In genomic region chr17:78268960-78269892, GRCh38 we compare ENCODE assay signal across 11 cellular contexts. TPM values are rescaled to one million over a fixed set of nuclear protein-coding genes. Genes with fewer than 3 reads are reported as not detected.
DNase-seq lines count a peak whose midpoint lies in the region; ATAC-seq and TF ChIP-seq lines count a peak whose summit lies in the region.
"Had no signal": no experiment of that assay in that cellular context is flagged by ENCODE, and none has a peak within 500 bp of the region (broad histone marks: within the 10 kb centered on the region; RNA-seq: fewer than 3 reads in every experiment).

No MANE protein-coding gene starts in this region.

- peak; percentile 43; the same call in 1 of the 2 replicates for ATAC-seq in Panc1
- ATAC-seq in GM19023 (IDR thresholded peaks at IDR 0.05; ENCODE audit: unreplicated experiment): no peak
- ATAC-seq: body of pancreas had no signal

- intact Hi-C loops in Panc1 (cut with micrococcal nuclease; ENCODE audit: unreplicated experiment): no loop called here
- intact Hi-C loops in sigmoid colon (cut with DNase I): no loop called here

- H3K79me2 ChIP-seq in osteoblast (ENCODE audit: insufficient read depth, low read length): no peaks in the 10 kb centered on the region

- no peak overlapping the region for H2AFZ ChIP-seq in osteoblast (ENCODE audit: low read length)

- DNase-seq in H4 (ENCODE audit: low spot score) (peak; percentile 81), Panc1 (ENCODE audit: low read depth, low spot score) (no peak), fibroblast of pulmonary artery (ENCODE audit: low read depth) (peak; percentile 84), osteoblast (ENCODE audit: insufficient read length, low spot score, missing footprints) (peak; percentile 78), sigmoid colon (no peak)
- DNase-seq in activated CD4-positive, alpha-beta T cell treated with anti-CD3 and anti-CD28 coated beads, Interleukin-2, amount 50 U/mL, for 4 hours: no peak
- DNase-seq: esophagus squamous epithelium had no signal

- POLR2A ChIA-PET in Panc1 (lab: Charles Lee): interaction anchor here (0.5 kb wide), 2 partner anchors 70 to 86 kb away, joined by 3 to 4 read pairs; no protein-coding TSS in a partner anchor

- H3K9me3 ChIP-seq in Panc1 (ENCODE audit: control insufficient read depth, insufficient read depth, low read depth, low read length): no peaks in the 10 kb centered on the region
- H3K9me3 ChIP-seq in osteoblast (ENCODE audit: low read depth, low read length): no peaks in the 10 kb centered on the region
- H3K9me3 ChIP-seq in sigmoid colon: no peaks in the 10 kb centered on the region
- H3K9me3 ChIP-seq: body of pancreas, esophagus squamous epithelium had no signal

- H3K4me2 ChIP-seq in osteoblast (ENCODE audit: insufficient read depth, low read length): no peak overlapping the region

- H3K36me3 ChIP-seq in Panc1 (ENCODE audit: control insufficient read depth, insufficient read depth, low read length) (no peaks in the 10 kb centered on the region), osteoblast (ENCODE audit: insufficient read depth, low read length) (no peaks in the 10 kb centered on the region), sigmoid colon (no peaks in the 10 kb centered on the region)
- H3K36me3 ChIP-seq: esophagus squamous epithelium had no signal

- CTCF ChIA-PET in Panc1 (lab: Charles Lee): interaction anchor here (0.6 to 1.8 kb wide), 6 partner anchors 13 to 311 kb away, joined by 3 to 8 read pairs (median 4); partner anchors contain the start of gene TNRC6C

- H4K20me1 ChIP-seq in osteoblast (ENCODE audit: insufficient read depth, low read length): no peaks in the 10 kb centered on the region

- TF ChIP-seq POLR2A in sigmoid colon (IDR thresholded peaks at IDR 0.05): no peak

- H3K27ac ChIP-seq in Panc1 (ENCODE audit: low read length) (0 out of 2 replicates have a peak overlapping the region, but pooled peaks have one; percentile 17), osteoblast (ENCODE audit: low read depth, low read length) (no peak overlapping the region), sigmoid colon (no peak overlapping the region)
- H3K27ac ChIP-seq: body of pancreas, esophagus squamous epithelium had no signal

- H3K27me3 ChIP-seq in Panc1 (ENCODE audit: control insufficient read depth, insufficient read depth, low read length) (no peaks in the 10 kb centered on the region), osteoblast (ENCODE audit: insufficient read depth, low read length) (peaks cover 49% of the 10 kb centered on the region), sigmoid colon (peaks cover 3 to 43% (median 26%) of the 10 kb centered on the region in 3 donors)
- H3K27me3 ChIP-seq: body of pancreas had no signal

- TF ChIP-seq CTCF in Panc1 (IDR thresholded peaks at IDR 0.05) (no peak), fibroblast of pulmonary artery (IDR thresholded peaks at IDR 0.05; ENCODE audit: low read length, missing control alignments) (no peak), osteoblast (IDR thresholded peaks at IDR 0.05; ENCODE audit: extremely low read depth, low read depth, low read length) (no peak), sigmoid colon (IDR thresholded peaks at IDR 0.05) (no peak)

- H3K4me1 ChIP-seq in Panc1 (ENCODE audit: control insufficient read depth, insufficient read depth, low read length) (peaks cover 35% of the 10 kb centered on the region), osteoblast (ENCODE audit: insufficient read depth, low read length) (no peaks in the 10 kb centered on the region), sigmoid colon (peaks cover 0 to 5% (median 0%) of the 10 kb centered on the region in 4 donors)

- no TSS peak for BruUV-seq in Panc1 (replicated peaks; lab: Mats Ljungman, UMichigan)

- H3K4me3 ChIP-seq in Panc1 (ENCODE audit: low read depth in 2 of 2, low read length in 2 of 2) (no peak overlapping the region), fibroblast of pulmonary artery (replicated peaks; ENCODE audit: low read depth, low read length) (no peak overlapping the region), osteoblast (ENCODE audit: insufficient read depth, low read length) (no peak overlapping the region), sigmoid colon (no peak overlapping the region)
- H3K4me3 ChIP-seq: body of pancreas, esophagus squamous epithelium had no signal

- TF ChIP-seq EP300 in sigmoid colon (IDR thresholded peaks at IDR 0.05): no peak

- WGBS in sigmoid colon, 2 donors: 44 to 60% methylated on average over 34 of the region's 34 CpGs

- in situ Hi-C loops in Panc1 (cut with HindIII; ENCODE audit: low pct_unique_long_range_greater_than_20kb, low sequenced_read_pairs): no loop called here

RNA-seq across cellular contexts. Expression of gene TMEM235, which starts 37.8 kb away (rescaled TPM):
- total RNA-seq in H4 (2014; rRNA removed; shearing (Covaris generic)): not detected in 2 replicates
- not detected for total RNA-seq in Panc1 (2021; ENCODE audit: unreplicated experiment)
- polyA plus RNA-seq in Panc1 (2012; ENCODE audit: insufficient read length): not detected
- not detected in 2 replicates for total RNA-seq in osteoblast
- not detected for total RNA-seq in sigmoid colon
- under 1 TPM in 1 of 3 donors, not detected in 2; 0.04 TPM for polyA plus RNA-seq in sigmoid colon
- total RNA-seq: body of pancreas, liver, ureter had no signal

RNA-seq across cellular contexts. Expression of gene BIRC5, which starts 55.2 kb away (rescaled TPM):
- 154 and 157 TPM in 2 replicates for total RNA-seq in H4 (2014; rRNA removed; shearing (Covaris generic))
- total RNA-seq in Panc1 (2021; ENCODE audit: unreplicated experiment): 119 TPM
- polyA plus RNA-seq in Panc1 (2012; ENCODE audit: insufficient read length): 53.0 TPM
- total RNA-seq in osteoblast: 8.0 and 11.5 TPM in 2 replicates
- total RNA-seq in sigmoid colon: 1 to 10 TPM in 1 of 4 donors, under 1 TPM in 3; 0.16 to 3.1 (median 0.32) TPM
- 10 to 100 TPM in 2 of 3 donors, 1 to 10 TPM in 1; 3.6 to 33.5 (median 10.6) TPM for polyA plus RNA-seq in sigmoid colon
- total RNA-seq: body of pancreas had no signal

Comparison
In these comparisons a context has a peak if more than half of its experiments do, and no peak if none do; other contexts are left out.
1. DNase-seq: peak in H4 (single experiment), fibroblast of pulmonary artery (single experiment) and osteoblast (single experiment); none in Panc1 (single experiment), activated CD4-positive, alpha-beta T cell treated with anti-CD3 and anti-CD28 coated beads, Interleukin-2, amount 50 U/mL, for 4 hours (0 of 2) and sigmoid colon (single experiment).